19 cellular contexts compared by ENCODE assay signal in the genomic region with DNA sequence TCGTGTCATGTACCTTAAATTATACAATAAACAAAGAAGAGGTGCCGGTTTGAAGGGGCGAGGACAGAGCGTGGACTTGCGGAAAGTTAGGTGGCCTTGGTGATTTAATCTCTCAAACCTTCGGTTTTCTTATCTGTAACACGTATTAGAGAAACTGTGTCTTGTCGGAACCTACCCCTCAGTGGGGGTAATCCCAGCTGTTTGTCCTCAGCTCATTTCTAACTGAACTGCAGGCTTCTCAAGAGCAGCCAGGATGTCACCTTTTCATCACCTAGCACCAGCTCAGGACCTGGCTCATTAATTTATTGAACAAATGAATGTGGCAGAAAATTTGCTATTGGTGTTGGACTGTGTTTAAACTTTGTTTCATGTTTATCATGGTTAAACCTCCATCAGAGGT. TPM values are rescaled to one million over a fixed set of nuclear protein-coding genes. Genes with fewer than 3 reads are reported as not detected.
A peak's percentile ranks its signal among the peaks of the same experiment; 100 is the strongest.
DNase-seq lines count a peak whose midpoint lies in the region; ATAC-seq, FAIRE-seq and TF ChIP-seq lines count a peak whose summit lies in the region.
"Had no signal": no experiment of that assay in that cellular context is flagged by ENCODE, and none has a peak within 500 bp of the region (broad histone marks: within the 10 kb centered on the region; RNA-seq: fewer than 3 reads in every experiment).

No MANE protein-coding gene starts in this region.

- H3K4ac ChIP-seq in H1 (replicated peaks; ENCODE audit: insufficient read length, low read depth, low read length), result no peak overlapping the region

- H3K23me2 ChIP-seq in H1 (ENCODE audit: low read depth, low read length), result no peaks in the 10 kb centered on the region

- no peaks in the 10 kb centered on the region for H3F3A ChIP-seq in GM23338 (replicated peaks; ENCODE audit: low read depth)

- H3K9me3 ChIP-seq in H1 (ENCODE audit: insufficient read depth in 2 of 2, low read depth in 1 of 2, low read length in 1 of 2), result no peaks in the 10 kb centered on the region
- H3K9me3 ChIP-seq: BLaER1 had no signal

- no peak overlapping the region for H4K91ac ChIP-seq in H1 (replicated peaks; ENCODE audit: insufficient read length, low read length)

- no peaks in the 10 kb centered on the region for H3K9me2 ChIP-seq in GM23338 (ENCODE audit: insufficient read depth)

- H3K4me1 Mint-ChIP-seq in GM23338 (peaks cover 40% of the 10 kb centered on the region), nephron progenitor cell (peaks cover 3% of the 10 kb centered on the region)
- H3K4me1 Mint-ChIP-seq: CD4-positive, alpha-beta memory T cell had no signal

- H4K20me1 ChIP-seq in GM23338 (replicated peaks; ENCODE audit: insufficient read depth), result peaks cover 8% of the 10 kb centered on the region; the same call in 1 of the 2 replicates
- peaks cover 4 to 14% of the 10 kb centered on the region in 2 experiments for H4K20me1 ChIP-seq in H1 (replicated peaks in 1 of 2; ENCODE audit: control insufficient read depth in 1 of 2, insufficient read depth in 2 of 2, low read length in 2 of 2)
- H4K20me1 ChIP-seq: BLaER1 had no signal

- H3K27me3 ChIP-seq in GM23338 (ENCODE audit: insufficient read depth), result no peaks in the 10 kb centered on the region
- H3K27me3 ChIP-seq in H1 (replicated peaks in 1 of 4; ENCODE audit: control insufficient read depth in 3 of 4, extremely low read depth in 1 of 4, insufficient read depth in 3 of 4, low read length in 3 of 4), result no peaks in the 10 kb centered on the region
- H3K27me3 ChIP-seq: BLaER1 had no signal

- no peak overlapping the region for H3K4me3 ChIP-seq in GM23338
- no peak overlapping the region for H3K4me3 ChIP-seq in H1 (ENCODE audit: extremely low read depth in 1 of 4, insufficient read depth in 2 of 4, low read depth in 3 of 4, low read length in 4 of 4)
- H3K4me3 ChIP-seq: BLaER1 had no signal

- TF ChIP-seq POLR2A in H1 (IDR thresholded peaks at IDR 0.05; ENCODE audit: control extremely low read depth in 1 of 2, low read depth in 2 of 2, low read length in 2 of 2), result no peak

- no peaks in the 10 kb centered on the region for H3K36me3 ChIP-seq in GM23338 (ENCODE audit: insufficient read depth)
- no peaks in the 10 kb centered on the region for H3K36me3 ChIP-seq in H1 (ENCODE audit: control insufficient read depth in 2 of 4, insufficient read depth in 4 of 4, low read length in 3 of 4)
- H3K36me3 ChIP-seq: BLaER1 had no signal

- no peak overlapping the region for H2BK20ac ChIP-seq in H1 (ENCODE audit: low read length)

- WGBS in H1 (ENCODE audit: extremely low coverage in 1 of 2, insufficient coverage in 1 of 2, insufficient read length in 1 of 2, insufficient replicate concordance in 2 of 2, low coverage in 1 of 2, low lambda C conversion rate in 2 of 2, missing lambda C conversion rate in 1 of 2), 2 experiments, result 88% methylated on average over 8 of the region's 8 CpGs; no CpG with 5 or more reads in 1 of the 2 experiments

- no peak overlapping the region for H3K23ac ChIP-seq in H1 (ENCODE audit: insufficient read length)

- peak overlapping the region; percentile 24; the same call in 1 of the 2 replicates for H3K4me2 ChIP-seq in GM23338
- H3K4me2 ChIP-seq in H1 (ENCODE audit: insufficient read depth in 1 of 2, low read depth in 2 of 2, low read length in 2 of 2), result no peak overlapping the region
- H3K4me2 ChIP-seq: BLaER1 had no signal

- H3K9me3 Mint-ChIP-seq in GM23338 (no peaks in the 10 kb centered on the region), nephron progenitor cell (peaks cover 6% of the 10 kb centered on the region)
- H3K9me3 Mint-ChIP-seq: CD4-positive, alpha-beta memory T cell; H9 had no signal

- ATAC-seq in GM23338, result peak; percentile 59
- ATAC-seq in HG02759 (IDR thresholded peaks at IDR 0.05; ENCODE audit: unreplicated experiment), result no peak

- H2BK120ac ChIP-seq in H1 (replicated peaks; ENCODE audit: low read depth, low read length), result no peak overlapping the region

- TF ChIP-seq CTCF in GM23338 (conservative IDR thresholded peaks at IDR 0.05; ENCODE audit: low read depth in 2 of 2) (no peak), H1 (IDR thresholded peaks at IDR 0.05; ENCODE audit: control extremely low read depth in 1 of 3, insufficient read depth in 1 of 3, low read depth in 1 of 3, low read length in 3 of 3) (no peak), nephron progenitor cell (IDR thresholded peaks at IDR 0.05) (no peak)

- DNase-seq in GM23338 (ENCODE audit: low spot score) (no peak), H1 (ENCODE audit: low read depth in 1 of 2, low spot score in 2 of 2) (no peak), nephron progenitor cell (no peak), urothelium cell line (ENCODE audit: low spot score) (no peak), SIG-M5 (lab: John Stamatoyannopoulos, UW) (no peak), inferior parietal cortex (ENCODE audit: extremely low spot score) (no peak)
- DNase-seq: 8988T; CD4-positive, alpha-beta memory T cell; DMS153; DMS79; GDM1; GOT3; H9 had no signal

- H3K9ac ChIP-seq in H1 (replicated peaks in 1 of 4; ENCODE audit: extremely low read depth in 1 of 4, low read depth in 3 of 4, low read length in 3 of 4), result no peak overlapping the region
- H3K9ac ChIP-seq: BLaER1 had no signal

- no peak overlapping the region for H3K14ac ChIP-seq in H1 (ENCODE audit: insufficient read length)

- peak; percentile 36 for FAIRE-seq in H1 (lab: Jason Lieb, UNC)
- FAIRE-seq in urothelium cell line (lab: Jason Lieb, UNC), result peak; percentile 5
- FAIRE-seq: GM12892, GM18507 had no signal

- no peak overlapping the region for H2BK12ac ChIP-seq in H1 (ENCODE audit: low read depth, low read length)

- H3K18ac ChIP-seq in H1 (ENCODE audit: extremely low read depth, low read length), result no peak overlapping the region

- H4K5ac ChIP-seq in H1 (ENCODE audit: insufficient read length, low read depth, low read length), result no peak overlapping the region

- H3K27ac Mint-ChIP-seq in GM23338, result peak overlapping the region; percentile 4; the same call in 1 of the 2 replicates
- peak overlapping the region; percentile 62 for H3K27ac Mint-ChIP-seq in nephron progenitor cell
- H3K27ac Mint-ChIP-seq: CD14-positive monocyte; CD4-positive, alpha-beta memory T cell had no signal

- H3K4me1 ChIP-seq in GM23338 (ENCODE audit: insufficient read depth), result peaks cover 40% of the 10 kb centered on the region
- H3K4me1 ChIP-seq in H1 (replicated peaks in 1 of 4; ENCODE audit: control insufficient read depth in 3 of 4, insufficient read depth in 4 of 4, low read length in 3 of 4), result peaks cover 0 to 7% (median 2%) of the 10 kb centered on the region in 4 experiments; a peak in 4 of 7 replicates
- H3K4me1 ChIP-seq: BLaER1 had no signal

- no peak overlapping the region for H3K56ac ChIP-seq in H1 (replicated peaks; ENCODE audit: insufficient read length, low read depth, low read length)

- H3K79me2 ChIP-seq in GM23338 (replicated peaks; ENCODE audit: insufficient read depth) (peaks cover 100% of the 10 kb centered on the region), H1 (ENCODE audit: control insufficient read depth in 1 of 2, insufficient read depth in 2 of 2, low read length in 2 of 2) (peaks cover 4 to 99% of the 10 kb centered on the region in 2 experiments)

- H3K36me3 Mint-ChIP-seq in GM23338 (ENCODE audit: low read depth), result no peaks in the 10 kb centered on the region
- H3K36me3 Mint-ChIP-seq in nephron progenitor cell (ENCODE audit: low read depth), result peaks cover 39% of the 10 kb centered on the region
- H3K36me3 Mint-ChIP-seq: CD14-positive monocyte; CD4-positive, alpha-beta memory T cell had no signal

- no peak overlapping the region for H3K27ac ChIP-seq in GM23338 (ENCODE audit: low read depth)
- H3K27ac ChIP-seq in H1 (ENCODE audit: low read depth, low read length), result no peak overlapping the region
- H3K27ac ChIP-seq: BLaER1, HL-60 had no signal

- POLR2A ChIA-PET in H1 (lab: Charles Lee; ENCODE audit: partially characterized antibody), result no interaction called here

- CTCF ChIA-PET in H1 (lab: Charles Lee; ENCODE audit: partially characterized antibody), result interaction anchor here (0.9 kb wide), 1 partner anchor 68 kb away, joined by 4 read pairs; no protein-coding TSS in a partner anchor

- H2AFZ ChIP-seq in GM23338 (no peak overlapping the region), H1 (ENCODE audit: low read length) (no peak overlapping the region)

- TF ChIP-seq RAD21 in H1 (IDR thresholded peaks at IDR 0.05 in 1 of 2, conservative IDR thresholded peaks at IDR 0.05 in 1 of 2; ENCODE audit: low read depth in 2 of 2, low read length in 2 of 2), result no peak

- no peak overlapping the region for H2AK5ac ChIP-seq in H1 (ENCODE audit: low read depth, low read length)

- H2BK15ac ChIP-seq in H1 (ENCODE audit: low read length), result no peak overlapping the region

- no peak overlapping the region for H2BK5ac ChIP-seq in H1 (ENCODE audit: low read depth, low read length)

- peaks cover 7% of the 10 kb centered on the region; the same call in 1 of the 2 replicates for H3K79me1 ChIP-seq in H1 (ENCODE audit: low read depth, low read length)

- TF ChIP-seq EP300 in H1 (IDR thresholded peaks at IDR 0.05; ENCODE audit: borderline replicate concordance in 1 of 2, low read depth in 2 of 2, low read length in 2 of 2), result no peak

- H3K4me3 Mint-ChIP-seq in GM23338 (no peak overlapping the region), nephron progenitor cell (no peak overlapping the region)
- H3K4me3 Mint-ChIP-seq: CD14-positive monocyte; CD4-positive, alpha-beta memory T cell; H9 had no signal

- H3K27me3 Mint-ChIP-seq in GM23338 (ENCODE audit: insufficient read depth, low read depth, poor library complexity), result peaks cover 2% of the 10 kb centered on the region
- H3K27me3 Mint-ChIP-seq in nephron progenitor cell (ENCODE audit: low read depth, poor library complexity), result no peaks in the 10 kb centered on the region

- H4K8ac ChIP-seq in H1 (ENCODE audit: extremely low read depth, insufficient read depth, low read length), result no peak overlapping the region

RNA-seq across cellular contexts. Expression of a gene that starts 31.2 kb away (rescaled TPM):
- total RNA-seq in GM23338 (2014; rRNA removed; shearing (Covaris generic)), result 68.2 and 77.9 TPM in 2 replicates
- polyA plus RNA-seq in GM23338 (2016; fragmentation: Nextera tagmentation; extraction: Ambion mirVana) (83.4 and 95.7 TPM in 2 replicates), H1 (2011; rRNA removed) (48.9 and 60.8 TPM in 2 replicates)
- total RNA-seq in H1 (2021; fragmentation: NEBNext Ultra II Directional; extraction: Animal tissue kit (Norgen Biotek cat#: 25700)), result 78.1 and 81.1 TPM in 2 replicates
- 71.3 TPM for polyA plus RNA-seq in H1 (2011; cell fraction: cytosol; rRNA removed)
- 151 TPM for polyA plus RNA-seq in H1 (2011; cell fraction: nucleus; rRNA removed)
- 77.9 to 94.5 TPM (median 91.7 TPM) in 4 replicates for polyA plus RNA-seq in H1 (2012, experiment 1 of 2)
- 5.1 TPM for polyA plus RNA-seq in H1 (2012, experiment 2 of 2)
- 51.9 TPM for polyA plus RNA-seq in H1 (2013, experiment 1 of 2)
- polyA plus RNA-seq in H1 (2013, experiment 2 of 2), result 50.0 TPM
- polyA minus RNA-seq in H1 (2011; rRNA and poly(A)+ RNA removed), result 132 and 143 TPM in 2 replicates
- 54.9 TPM for polyA minus RNA-seq in H1 (2011; cell fraction: cytosol; rRNA and poly(A)+ RNA removed)
- polyA minus RNA-seq in H1 (2011; cell fraction: nucleus; rRNA and poly(A)+ RNA removed), result 85.2 TPM

RNA-seq across cellular contexts. Expression of a gene that starts 31.9 kb away (rescaled TPM):
- total RNA-seq in GM23338 (2014; rRNA removed; shearing (Covaris generic)), result 23.3 and 23.8 TPM in 2 replicates
- polyA plus RNA-seq in GM23338 (2016; fragmentation: Nextera tagmentation; extraction: Ambion mirVana) (30.6 and 40.5 TPM in 2 replicates), H1 (2011; rRNA removed) (8.3 and 15.8 TPM in 2 replicates)
- 15.6 and 16.8 TPM in 2 replicates for total RNA-seq in H1 (2021; fragmentation: NEBNext Ultra II Directional; extraction: Animal tissue kit (Norgen Biotek cat#: 25700))
- polyA plus RNA-seq in H1 (2011; cell fraction: cytosol; rRNA removed), result 19.8 TPM
- 11.1 TPM for polyA plus RNA-seq in H1 (2011; cell fraction: nucleus; rRNA removed)
- 17.9 to 29.6 TPM (median 19.1 TPM) in 4 replicates for polyA plus RNA-seq in H1 (2012, experiment 1 of 2)
- polyA plus RNA-seq in H1 (2012, experiment 2 of 2), result 2.5 TPM
- 15.6 TPM for polyA plus RNA-seq in H1 (2013, experiment 1 of 2)
- 14.2 TPM for polyA plus RNA-seq in H1 (2013, experiment 2 of 2)
- 35.9 and 37.8 TPM in 2 replicates for polyA minus RNA-seq in H1 (2011; rRNA and poly(A)+ RNA removed)
- 13.5 TPM for polyA minus RNA-seq in H1 (2011; cell fraction: cytosol; rRNA and poly(A)+ RNA removed)
- 34.1 TPM for polyA minus RNA-seq in H1 (2011; cell fraction: nucleus; rRNA and poly(A)+ RNA removed)
